In the genomic region with DNA sequence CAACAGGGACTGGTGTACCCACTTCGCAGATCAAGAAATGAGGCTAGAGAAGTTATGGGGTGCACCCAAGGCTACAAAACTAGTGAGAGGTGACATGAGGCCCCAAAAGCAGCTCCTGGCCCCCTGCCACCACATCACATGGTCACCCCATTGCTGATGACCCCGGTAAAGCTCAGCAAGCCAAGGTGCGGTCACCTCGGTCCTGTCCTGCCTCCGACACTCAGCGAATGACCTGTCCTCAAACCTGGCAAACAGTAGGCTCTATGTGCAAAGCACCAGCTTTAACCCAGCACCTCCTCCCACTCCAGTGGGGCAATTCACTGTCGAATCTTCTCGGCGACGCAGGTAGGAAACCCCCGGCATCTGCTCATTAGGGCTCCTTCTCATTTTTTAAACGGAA, we compare ENCODE assay signal across 15 cellular contexts.
DNase-seq lines count a peak whose midpoint lies in the region; TF ChIP-seq lines count a peak whose summit lies in the region.
"Had no signal": no experiment of that assay in that cellular context is flagged by ENCODE, and none has a peak within 500 bp of the region (broad histone marks: within the 10 kb centered on the region; RNA-seq: fewer than 3 reads in every experiment).

No MANE protein-coding gene starts in this region.

- H3K4me3 ChIP-seq in breast epithelium, result no peak overlapping the region
- no peak overlapping the region for H3K4me3 ChIP-seq in spleen
- H3K4me3 ChIP-seq in stomach, result no peak overlapping the region

- no peaks in the 10 kb centered on the region for H3K27me3 ChIP-seq in breast epithelium
- H3K27me3 ChIP-seq in spleen (replicated peaks in 1 of 7), result no peaks in the 10 kb centered on the region
- no peaks in the 10 kb centered on the region for H3K27me3 ChIP-seq in stomach

- intact Hi-C loops in breast epithelium (cut with DNase I; ENCODE audit: low total_unique reads), result no loop called here
- intact Hi-C loops in spleen (cut with DNase I; ENCODE audit: low total_unique reads), result loop anchor here (5.0 kb wide), 1 partner anchor 117 kb away; no protein-coding TSS in a partner anchor
- intact Hi-C loops in activated T-helper 1 cell treated with anti-CD3 and anti-CD28 coated beads, Interleukin-12 subunit alpha, Interleukin-12 subunit beta, Interleukin-2, Interleukin-4 antibody, amounts not matched to agents 30 ng/mL and 10 ng/mL and 1 ng/mL, durations not matched to agents 14 hours and 24 hours and 36 hours (cut with micrococcal nuclease), result loop anchor here (2.0 kb wide), 1 partner anchor 45 kb away; no protein-coding TSS in a partner anchor
- intact Hi-C loops in stomach (cut with DNase I; ENCODE audit: low total_unique reads), result loop anchor here (5.0 to 10.0 kb wide), 2 partner anchors 117 to 275 kb away; no protein-coding TSS in a partner anchor

- H3K4me1 ChIP-seq in breast epithelium, result no peaks in the 10 kb centered on the region
- peaks cover 0 to 26% (median 7%) of the 10 kb centered on the region in 6 donors for H3K4me1 ChIP-seq in spleen
- peaks cover 3 to 27% (median 14%) of the 10 kb centered on the region in 4 donors for H3K4me1 ChIP-seq in stomach

- 90 to 97% (median 94%) methylated on average over 12 of the region's 12 CpGs for WGBS in spleen, 5 donors
- 91 to 94% (median 93%) methylated on average over 12 of the region's 12 CpGs for WGBS in stomach, 5 donors

- CTCF ChIA-PET in RWPE1 (lab: Yijun Ruan, JAX), result no interaction called here

- H3K27ac Mint-ChIP-seq in mesothelial cell of epicardium, result peak overlapping the region; percentile 98
- no peak overlapping the region for H3K27ac Mint-ChIP-seq in activated T-helper 1 cell treated with anti-CD3 and anti-CD28 coated beads, Interleukin-12 subunit alpha, Interleukin-12 subunit beta, Interleukin-2, Interleukin-4 antibody, amounts not matched to agents 30 ng/mL and 10 ng/mL and 1 ng/mL, durations not matched to agents 14 hours and 24 hours and 36 hours
- H3K27ac Mint-ChIP-seq: activated naive CD8-positive, alpha-beta T cell treated with anti-CD3 and anti-CD28 coated beads, Interleukin-2, amount 50 U/mL, for 24 hours had no signal

- TF ChIP-seq POLR2A in breast epithelium (IDR thresholded peaks at IDR 0.05), result no peak
- no peak for TF ChIP-seq POLR2A in spleen (IDR thresholded peaks at IDR 0.05)
- TF ChIP-seq POLR2A in stomach (IDR thresholded peaks at IDR 0.05), result no peak

- TF ChIP-seq EP300 in stomach (IDR thresholded peaks at IDR 0.05), result no peak

- H3K9me3 Mint-ChIP-seq in mesothelial cell of epicardium, result no peaks in the 10 kb centered on the region
- H3K9me3 Mint-ChIP-seq in activated T-helper 1 cell treated with anti-CD3 and anti-CD28 coated beads, Interleukin-12 subunit alpha, Interleukin-12 subunit beta, Interleukin-2, Interleukin-4 antibody, amounts not matched to agents 30 ng/mL and 10 ng/mL and 1 ng/mL, durations not matched to agents 14 hours and 24 hours and 36 hours, result no peaks in the 10 kb centered on the region
- H3K9me3 Mint-ChIP-seq: activated naive CD8-positive, alpha-beta T cell treated with anti-CD3 and anti-CD28 coated beads, Interleukin-2, amount 50 U/mL, for 24 hours had no signal

- H3K36me3 Mint-ChIP-seq in mesothelial cell of epicardium, result no peaks in the 10 kb centered on the region
- H3K36me3 Mint-ChIP-seq in activated T-helper 1 cell treated with anti-CD3 and anti-CD28 coated beads, Interleukin-12 subunit alpha, Interleukin-12 subunit beta, Interleukin-2, Interleukin-4 antibody, amounts not matched to agents 30 ng/mL and 10 ng/mL and 1 ng/mL, durations not matched to agents 14 hours and 24 hours and 36 hours (ENCODE audit: low read depth), result no peaks in the 10 kb centered on the region

- H3K36me3 ChIP-seq in breast epithelium (no peaks in the 10 kb centered on the region), spleen (no peaks in the 10 kb centered on the region), stomach (no peaks in the 10 kb centered on the region)

- H3K9me3 ChIP-seq in breast epithelium, result no peaks in the 10 kb centered on the region
- no peaks in the 10 kb centered on the region for H3K9me3 ChIP-seq in spleen
- no peaks in the 10 kb centered on the region for H3K9me3 ChIP-seq in stomach

- TF ChIP-seq CTCF in RWPE1 (conservative IDR thresholded peaks at IDR 0.05; ENCODE audit: low read depth) (no peak), breast epithelium (IDR thresholded peaks at IDR 0.05) (no peak), mesothelial cell of epicardium (IDR thresholded peaks at IDR 0.05; ENCODE audit: unreplicated experiment) (no peak), spleen (IDR thresholded peaks at IDR 0.05 in 8 of 11, conservative IDR thresholded peaks at IDR 0.05 in 3 of 11) (no peak), stomach (IDR thresholded peaks at IDR 0.05) (no peak)

- H3K27ac ChIP-seq in RWPE1 (peak overlapping the region; percentile 78), breast epithelium (peak overlapping the region; percentile 40), spleen (peak overlapping the region in 5 of 8 donors; percentile 49 to 73 (median 68)), stomach (peak overlapping the region in 1 of 5 donors; percentile 41)
- H3K27ac ChIP-seq: parathyroid adenoma had no signal

- POLR2A ChIA-PET in RWPE1 (lab: Yijun Ruan, JAX; ENCODE audit: low non-redundant PET), result no interaction called here

- H3K27me3 Mint-ChIP-seq in mesothelial cell of epicardium (ENCODE audit: low read depth), result no peaks in the 10 kb centered on the region
- peaks cover 4% of the 10 kb centered on the region for H3K27me3 Mint-ChIP-seq in activated T-helper 1 cell treated with anti-CD3 and anti-CD28 coated beads, Interleukin-12 subunit alpha, Interleukin-12 subunit beta, Interleukin-2, Interleukin-4 antibody, amounts not matched to agents 30 ng/mL and 10 ng/mL and 1 ng/mL, durations not matched to agents 14 hours and 24 hours and 36 hours (ENCODE audit: insufficient read depth)

- no peak overlapping the region for H3K4me3 Mint-ChIP-seq in mesothelial cell of epicardium
- no peak overlapping the region for H3K4me3 Mint-ChIP-seq in activated T-helper 1 cell treated with anti-CD3 and anti-CD28 coated beads, Interleukin-12 subunit alpha, Interleukin-12 subunit beta, Interleukin-2, Interleukin-4 antibody, amounts not matched to agents 30 ng/mL and 10 ng/mL and 1 ng/mL, durations not matched to agents 14 hours and 24 hours and 36 hours
- H3K4me3 Mint-ChIP-seq: activated naive CD8-positive, alpha-beta T cell treated with anti-CD3 and anti-CD28 coated beads, Interleukin-2, amount 50 U/mL, for 24 hours had no signal

- peaks cover 22% of the 10 kb centered on the region for H3K4me1 Mint-ChIP-seq in mesothelial cell of epicardium
- H3K4me1 Mint-ChIP-seq in activated T-helper 1 cell treated with anti-CD3 and anti-CD28 coated beads, Interleukin-12 subunit alpha, Interleukin-12 subunit beta, Interleukin-2, Interleukin-4 antibody, amounts not matched to agents 30 ng/mL and 10 ng/mL and 1 ng/mL, durations not matched to agents 14 hours and 24 hours and 36 hours (ENCODE audit: low read depth), result peaks cover 42% of the 10 kb centered on the region

- DNase-seq in RWPE1 (ENCODE audit: low spot score) (no peak), breast epithelium (ENCODE audit: low spot score in 2 of 2) (no peak), mesothelial cell of epicardium (ENCODE audit: low spot score in 2 of 2, unreplicated experiment in 2 of 2) (no peak), spleen (no peak), stomach (no peak), NCI-H1694 treated with DMSO at 0.1 percent for 48 hours (lab: John Stamatoyannopoulos, UW) (no peak)
- no peak for DNase-seq in activated T-helper 1 cell treated with anti-CD3 and anti-CD28 coated beads, Interleukin-12 subunit alpha, Interleukin-12 subunit beta, Interleukin-2, Interleukin-4 antibody, amounts not matched to agents 30 ng/mL and 10 ng/mL and 1 ng/mL, durations not matched to agents 14 hours and 24 hours and 36 hours (ENCODE audit: low spot score)
- DNase-seq: activated naive CD8-positive, alpha-beta T cell treated with anti-CD3 and anti-CD28 coated beads, Interleukin-2, amount 50 U/mL, for 24 hours; foreskin fibroblast; left colon; NCI-H1930; NCI-H446; RPMI8226; stimulated activated CD4-positive, alpha-beta T cell treated with anti-CD3 and anti-CD28 coated beads, Interleukin-2, amount 100 ng/mL, for 48 hours had no signal
